Comparison of ENCODE assay signal across 30 cellular contexts in genomic region chr5:158285771-158286170, GRCh38.
"Had no signal": no experiment of that assay in that cellular context is flagged by ENCODE, and none has a peak within 500 bp of the region (broad histone marks: within the 10 kb centered on the region; RNA-seq: fewer than 3 reads in every experiment).

No MANE protein-coding gene starts in this region.

- H3K9me3 ChIP-seq: adrenal gland, body of pancreas, breast epithelium, SJCRH30 had no signal

- H3K27ac Mint-ChIP-seq: activated CD4-positive, alpha-beta memory T cell treated with anti-CD3 and anti-CD28 coated beads, Interleukin-2, amount 10 ng/mL, durations not matched to agents 7 days and 5 days; activated CD8-positive, alpha-beta memory T cell treated with anti-CD3 and anti-CD28 coated beads, Interleukin-2, amount 10 ng/mL, durations not matched to agents 7 days and 5 days; activated naive CD4-positive, alpha-beta T cell treated with anti-CD3 and anti-CD28 coated beads, Interleukin-2, amount 50 U/mL, for 24 hours had no signal

- H3K27me3 ChIP-seq: adrenal gland, body of pancreas, breast epithelium, MG63, SJCRH30 had no signal

- H3K9me3 Mint-ChIP-seq: activated CD4-positive, alpha-beta memory T cell treated with anti-CD3 and anti-CD28 coated beads, Interleukin-2, amount 10 ng/mL, durations not matched to agents 7 days and 5 days; activated naive CD4-positive, alpha-beta T cell treated with anti-CD3 and anti-CD28 coated beads, Interleukin-2, amount 50 U/mL, for 24 hours had no signal

- H3K4me3 ChIP-seq: adrenal gland, body of pancreas, breast epithelium, K562, MG63, SJCRH30, SK-N-MC had no signal

- H3K36me3 Mint-ChIP-seq: activated CD8-positive, alpha-beta memory T cell treated with anti-CD3 and anti-CD28 coated beads, Interleukin-2, amount 10 ng/mL, durations not matched to agents 7 days and 5 days; activated naive CD4-positive, alpha-beta T cell treated with anti-CD3 and anti-CD28 coated beads, Interleukin-2, amount 50 U/mL, for 24 hours had no signal

- H3K36me3 ChIP-seq: adrenal gland, breast epithelium, MG63, SJCRH30, WERI-Rb-1 had no signal

- DNase-seq: activated CD4-positive, alpha-beta memory T cell treated with anti-CD3 and anti-CD28 coated beads, Interleukin-2, amount 10 ng/mL, durations not matched to agents 7 days and 5 days; activated CD4-positive, alpha-beta T cell treated with anti-CD3 and anti-CD28 coated beads for 1 hour; activated CD4-positive, alpha-beta T cell treated with anti-CD3 and anti-CD28 coated beads for 48 hours; activated CD4-positive, CD25-positive, alpha-beta regulatory T cell; activated CD8-positive, alpha-beta memory T cell treated with anti-CD3 and anti-CD28 coated beads for 24 hours; activated CD8-positive, alpha-beta memory T cell treated with anti-CD3 and anti-CD28 coated beads, Interleukin-2, amount 10 ng/mL, durations not matched to agents 7 days and 5 days; activated CD8-positive, alpha-beta memory T cell treated with anti-CD3 and anti-CD28 coated beads, Interleukin-2, amount 50 U/mL, for 48 hours; activated gamma-delta T cell; activated naive CD4-positive, alpha-beta T cell treated with Interleukin-2 at 50 U/mL for 16 hours; activated T-cell treated with anti-CD3 and anti-CD28 coated beads, Interleukin-2, amount 50 U/mL, for 48 hours; adrenal gland; body of pancreas; MG63; NCI-H1048; NCI-H1694; NCI-H1930; NCI-H2081 treated with DMSO at 0.1 percent for 48 hours; NCI-H2171; NCI-H510A; NCI-H526; NCI-H774; SHP77; SJCRH30; T1000; WERI-Rb-1 had no signal

- H3K27me3 Mint-ChIP-seq: activated CD4-positive, alpha-beta memory T cell treated with anti-CD3 and anti-CD28 coated beads, Interleukin-2, amount 10 ng/mL, durations not matched to agents 7 days and 5 days; activated CD8-positive, alpha-beta memory T cell treated with anti-CD3 and anti-CD28 coated beads, Interleukin-2, amount 10 ng/mL, durations not matched to agents 7 days and 5 days had no signal

- ATAC-seq: activated CD8-positive, alpha-beta memory T cell treated with anti-CD3 and anti-CD28 coated beads, Interleukin-2, amount 10 ng/mL, durations not matched to agents 7 days and 5 days; body of pancreas; K562; Panc1 had no signal

- H3K4me3 Mint-ChIP-seq: activated CD4-positive, alpha-beta memory T cell treated with anti-CD3 and anti-CD28 coated beads, Interleukin-2, amount 10 ng/mL, durations not matched to agents 7 days and 5 days; activated CD8-positive, alpha-beta memory T cell treated with anti-CD3 and anti-CD28 coated beads, Interleukin-2, amount 10 ng/mL, durations not matched to agents 7 days and 5 days; activated naive CD4-positive, alpha-beta T cell treated with anti-CD3 and anti-CD28 coated beads, Interleukin-2, amount 50 U/mL, for 24 hours had no signal

- H3K4me1 ChIP-seq: adrenal gland, body of pancreas, breast epithelium had no signal

- H3K27ac ChIP-seq: adrenal gland, body of pancreas, breast epithelium, SJCRH30, SK-N-MC, WERI-Rb-1 had no signal

- H3K4me1 Mint-ChIP-seq: activated CD4-positive, alpha-beta memory T cell treated with anti-CD3 and anti-CD28 coated beads, Interleukin-2, amount 10 ng/mL, durations not matched to agents 7 days and 5 days; activated CD8-positive, alpha-beta memory T cell treated with anti-CD3 and anti-CD28 coated beads, Interleukin-2, amount 10 ng/mL, durations not matched to agents 7 days and 5 days; activated naive CD4-positive, alpha-beta T cell treated with anti-CD3 and anti-CD28 coated beads, Interleukin-2, amount 50 U/mL, for 24 hours had no signal
